In the genomic region with DNA sequence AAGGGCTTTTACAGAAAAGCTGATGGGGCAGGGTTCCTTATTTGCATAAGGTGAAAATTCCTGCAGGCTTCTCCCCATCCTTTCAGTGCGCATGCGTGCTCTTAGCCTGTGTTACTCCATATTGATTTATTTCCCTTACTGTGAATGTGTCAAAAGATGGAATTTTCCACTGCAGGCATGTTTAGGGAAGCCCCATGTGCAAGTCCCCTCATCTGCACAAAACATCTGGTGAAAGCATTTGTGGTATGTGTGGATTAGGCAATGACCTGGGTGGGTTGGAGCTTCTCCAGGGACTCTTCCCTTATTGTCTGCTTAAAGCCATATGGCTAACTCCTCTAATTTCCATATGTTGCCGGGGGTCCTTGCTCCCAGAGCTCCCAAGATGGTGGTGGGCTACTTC, we compare ENCODE assay signal across 18 cellular contexts.
"Had no signal": no experiment of that assay in that cellular context is flagged by ENCODE, and none has a peak within 500 bp of the region (broad histone marks: within the 10 kb centered on the region; RNA-seq: fewer than 3 reads in every experiment).

No MANE protein-coding gene starts in this region.

- H3K27ac Mint-ChIP-seq: stimulated activated naive B cell treated with anti-CD40 and anti-IgM and Interleukin-4, amounts not matched to agents 10 μg/mL and 1 μg/mL and 100 μg/mL, for 72 hours; stimulated activated naive CD8-positive, alpha-beta T cell treated with anti-CD3 and anti-CD28 coated beads, Interleukin-15, amount 100 ng/mL, for 72 hours had no signal

- H3K27ac ChIP-seq: coronary artery, foreskin keratinocyte, hepatocyte, neutrophil, thoracic aorta, transverse colon had no signal

- H3K79me2 ChIP-seq: hepatocyte had no signal

- H3K36me3 ChIP-seq: neutrophil, thoracic aorta, transverse colon had no signal

- ATAC-seq: foreskin keratinocyte; left colon; left ventricle myocardium superior; mucosa of descending colon; naive thymus-derived CD8-positive, alpha-beta T cell; sciatic nerve; stimulated activated naive B cell treated with anti-CD40 and anti-IgM and Interleukin-4, amounts not matched to agents 10 μg/mL and 1 μg/mL and 100 μg/mL, for 72 hours; stimulated activated naive CD8-positive, alpha-beta T cell treated with anti-CD3 and anti-CD28 coated beads, Interleukin-15, amount 100 ng/mL, for 72 hours had no signal

- H3K27me3 ChIP-seq: foreskin keratinocyte, hepatocyte, neutrophil, transverse colon had no signal

- H3K4me3 ChIP-seq: coronary artery, hepatocyte, lung, mucosa of descending colon, thoracic aorta, transverse colon had no signal

- H3K4me1 ChIP-seq: foreskin keratinocyte, transverse colon had no signal

- H3K4me2 ChIP-seq: hepatocyte had no signal

- H3K36me3 Mint-ChIP-seq: naive thymus-derived CD8-positive, alpha-beta T cell; stimulated activated naive B cell treated with anti-CD40 and anti-IgM and Interleukin-4, amounts not matched to agents 10 μg/mL and 1 μg/mL and 100 μg/mL, for 72 hours had no signal

- H3K9me3 ChIP-seq: neutrophil, thoracic aorta had no signal

- DNase-seq: effector CD4-positive, alpha-beta T cell; foreskin keratinocyte; head of caudate nucleus; left colon; left ventricle myocardium superior; mucosa of descending colon; naive thymus-derived CD8-positive, alpha-beta T cell; stimulated activated CD4-positive, alpha-beta T cell treated with anti-CD3 and anti-CD28 coated beads, Interleukin-2, amount 100 ng/mL, for 24 hours; stimulated activated CD4-positive, alpha-beta T cell treated with anti-CD3 and anti-CD28 coated beads, Interleukin-4, amount 100 ng/mL, for 4 hours; stimulated activated naive B cell treated with anti-CD40 and anti-IgM and Interleukin-4, amounts not matched to agents 10 μg/mL and 1 μg/mL and 100 μg/mL, for 72 hours; stimulated activated naive CD8-positive, alpha-beta T cell treated with anti-CD3 and anti-CD28 coated beads, Interleukin-15, amount 100 ng/mL, for 72 hours; transverse colon had no signal

- H3K4me1 Mint-ChIP-seq: naive thymus-derived CD8-positive, alpha-beta T cell; stimulated activated naive B cell treated with anti-CD40 and anti-IgM and Interleukin-4, amounts not matched to agents 10 μg/mL and 1 μg/mL and 100 μg/mL, for 72 hours; stimulated activated naive CD8-positive, alpha-beta T cell treated with anti-CD3 and anti-CD28 coated beads, Interleukin-15, amount 100 ng/mL, for 72 hours had no signal

- H2AFZ ChIP-seq: hepatocyte had no signal

- H3K27me3 Mint-ChIP-seq: stimulated activated naive B cell treated with anti-CD40 and anti-IgM and Interleukin-4, amounts not matched to agents 10 μg/mL and 1 μg/mL and 100 μg/mL, for 72 hours; stimulated activated naive CD8-positive, alpha-beta T cell treated with anti-CD3 and anti-CD28 coated beads, Interleukin-15, amount 100 ng/mL, for 72 hours had no signal

- H3K4me3 Mint-ChIP-seq: naive thymus-derived CD8-positive, alpha-beta T cell; stimulated activated naive B cell treated with anti-CD40 and anti-IgM and Interleukin-4, amounts not matched to agents 10 μg/mL and 1 μg/mL and 100 μg/mL, for 72 hours; stimulated activated naive CD8-positive, alpha-beta T cell treated with anti-CD3 and anti-CD28 coated beads, Interleukin-15, amount 100 ng/mL, for 72 hours had no signal
